Comparison of ENCODE assay signal across 9 cellular contexts in the genomic region with DNA sequence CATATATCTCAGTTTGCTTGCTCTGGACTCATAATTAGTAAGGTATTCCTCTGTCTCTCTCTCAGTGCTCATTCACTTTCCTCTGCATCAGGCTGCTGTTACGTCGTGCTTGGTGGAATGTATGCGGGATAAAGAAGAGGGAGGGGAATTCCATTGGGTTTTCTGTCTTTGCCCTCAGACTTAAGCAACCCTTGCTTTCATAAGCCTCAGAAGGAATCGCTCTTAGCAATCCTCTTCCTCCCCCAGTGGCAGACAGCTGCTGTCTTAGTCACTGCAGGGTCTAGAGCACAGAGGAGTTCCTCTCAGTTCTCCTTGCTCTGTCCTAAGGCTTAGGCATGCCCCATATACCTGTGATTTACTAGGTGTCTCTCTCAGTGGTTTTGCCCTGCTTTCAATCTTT.
DNase-seq lines count a peak whose midpoint lies in the region; ATAC-seq and TF ChIP-seq lines count a peak whose summit lies in the region.
"Had no signal": no experiment of that assay in that cellular context is flagged by ENCODE, and none has a peak within 500 bp of the region (broad histone marks: within the 10 kb centered on the region; RNA-seq: fewer than 3 reads in every experiment).

No MANE protein-coding gene starts in this region.

- no peak overlapping the region for H3K4me3 ChIP-seq in GM06990 (replicated peaks; ENCODE audit: low read depth, low read length)
- H3K4me3 ChIP-seq: heart left ventricle had no signal

- no peaks in the 10 kb centered on the region for H3K36me3 ChIP-seq in GM06990 (ENCODE audit: control insufficient read depth, insufficient read depth, low read length)
- H3K36me3 ChIP-seq: heart left ventricle had no signal

- ATAC-seq in GM21515 (IDR thresholded peaks at IDR 0.05; ENCODE audit: unreplicated experiment) (peak; percentile 98), HG03565 (IDR thresholded peaks at IDR 0.05; ENCODE audit: unreplicated experiment) (peak; percentile 99)

- peak; percentile 23 for DNase-seq in GM06990 (ENCODE audit: extremely low read depth, insufficient read length)
- DNase-seq in glomerular visceral epithelial cell (ENCODE audit: extremely low spot score): peak; percentile 92
- no peak for DNase-seq in HUDEP-2 (lab: John Stamatoyannopoulos, UW; ENCODE audit: unreplicated experiment in 76 of 76)
- DNase-seq in amygdala (lab: John Stamatoyannopoulos, UW): no peak
- no peak for DNase-seq in NK-92 treated with Interleukin-12 subunit alpha and Interleukin-12 subunit beta, amount 100 ng/mL, for 24 hours (lab: John Stamatoyannopoulos, UW)
- DNase-seq in stimulated activated naive CD4-positive, alpha-beta T cell (lab: John Stamatoyannopoulos, UW): no peak
- DNase-seq: heart left ventricle had no signal

- H3K27me3 ChIP-seq in GM06990 (replicated peaks; ENCODE audit: control insufficient read depth, insufficient read depth, low read length): no peaks in the 10 kb centered on the region
- H3K27me3 ChIP-seq: heart left ventricle had no signal

- peak; percentile 17 for TF ChIP-seq CTCF in GM06990 (IDR thresholded peaks at IDR 0.05; ENCODE audit: insufficient read depth, low read length, poor library complexity, severe bottlenecking)

Comparison
In these comparisons a context has a peak if more than half of its experiments do, and no peak if none do; other contexts are left out.
1. DNase-seq: peak in GM06990 (single experiment) and glomerular visceral epithelial cell (single experiment); none in HUDEP-2 (0 of 76), amygdala (0 of 56), NK-92 treated with Interleukin-12 subunit alpha and Interleukin-12 subunit beta, amount 100 ng/mL, for 24 hours (single experiment) and stimulated activated naive CD4-positive, alpha-beta T cell (0 of 6).